In genomic region chr5:154445422-154446182, GRCh38 we compare ENCODE assay signal across 8 cellular contexts. TPM values are rescaled to one million over a fixed set of nuclear protein-coding genes. Genes with fewer than 3 reads are reported as not detected.
DNase-seq lines count a peak whose midpoint lies in the region; ATAC-seq and TF ChIP-seq lines count a peak whose summit lies in the region.

Gene SAP30L, plus strand, starts transcription at chr5:154445997. Its CDS starts 608 bp downstream, at chr5:154446605.

- ATAC-seq in GM21529 (IDR thresholded peaks at IDR 0.05; ENCODE audit: unreplicated experiment) (peak; percentile 92), IMR-90 (ENCODE audit: low read depth) (peak; percentile 93), mucosa of descending colon (peak; percentile 98)

- TF ChIP-seq CTCF in IMR-90 (conservative IDR thresholded peaks at IDR 0.05; ENCODE audit: low read depth, low read length) (no peak), epithelial cell of esophagus (IDR thresholded peaks at IDR 0.05; ENCODE audit: insufficient read depth, low read depth, low read length, missing control alignments) (no peak), mucosa of descending colon (IDR thresholded peaks at IDR 0.05) (no peak)

- H2BK15ac ChIP-seq in IMR-90 (ENCODE audit: low read depth, low read length), result 0 out of 3 replicates have a peak within 1 kb of the TSS, but pooled peaks have one; percentile 38

- in situ Hi-C loops in IMR-90 (cut with MboI; ENCODE audit: low sequenced_read_pairs), result no loop called here

- H3K4me1 ChIP-seq in IMR-90 (ENCODE audit: control insufficient read depth, insufficient read depth, low read length) (peaks cover 7% of the 10 kb centered on the region), mucosa of descending colon (ENCODE audit: low read depth) (no peaks in the 10 kb centered on the region)

- CTCF ChIA-PET in IMR-90 (lab: Yijun Ruan, JAX), result no interaction called here

- peak within 1 kb of the TSS; percentile 86 for H2BK5ac ChIP-seq in IMR-90 (ENCODE audit: low read depth, low read length, poor library complexity, severe bottlenecking)

- H2AK5ac ChIP-seq in IMR-90 (ENCODE audit: low read depth, low read length), result peak within 1 kb of the TSS; percentile 37

- no peak within 1 kb of the TSS for H2BK20ac ChIP-seq in IMR-90 (ENCODE audit: low read depth, low read length)

- peak within 1 kb of the TSS; percentile 100 for H2AFZ ChIP-seq in IMR-90 (replicated peaks; ENCODE audit: low read length, poor library complexity)

- H3K9me1 ChIP-seq in IMR-90 (ENCODE audit: insufficient read depth, low read length), result peaks cover 8% of the 10 kb centered on the region

- H3K9ac ChIP-seq in IMR-90 (ENCODE audit: low read depth, low read length), result peak within 1 kb of the TSS; percentile 90

- peak within 1 kb of the TSS; percentile 89 for H3K14ac ChIP-seq in IMR-90 (replicated peaks; ENCODE audit: low read depth, low read length)

- no peak for TF ChIP-seq RAD21 in IMR-90 (IDR thresholded peaks at IDR 0.05; ENCODE audit: low read length)

- H4K8ac ChIP-seq in IMR-90 (ENCODE audit: low read depth in 2 of 2, low read length in 2 of 2), result peak within 1 kb of the TSS; percentile 74 to 94

- peak within 1 kb of the TSS; percentile 93 for H3K23ac ChIP-seq in IMR-90 (ENCODE audit: low read depth, low read length)

- POLR2A ChIA-PET in IMR-90 (lab: Charles Lee; ENCODE audit: unreplicated experiment), result no interaction called here

- H3K27ac ChIP-seq in IMR-90 (ENCODE audit: insufficient read depth, low read length), result peak within 1 kb of the TSS; percentile 84

- WGBS in IMR-90 (ENCODE audit: extremely low coverage in 2 of 2, insufficient read length in 1 of 2), 2 experiments, result 0% methylated on average over 35 of the region's 69 CpGs; no CpG with 5 or more reads in 1 of the 2 experiments

- DNase-seq in DMS153 (lab: John Stamatoyannopoulos, UW) (peak; percentile 41), IMR-90 (peak; percentile 89), OCI-M2 (lab: John Stamatoyannopoulos, UW; ENCODE audit: unreplicated experiment) (peak; percentile 14), activated T-cell treated with anti-CD3 and anti-CD28 coated beads for 4 hours (peak; percentile 93), epithelial cell of esophagus (ENCODE audit: low read depth) (peak; percentile 94), mucosa of descending colon (peak; percentile 96 to 99 (median 98))
- peak; percentile 80 to 86 for DNase-seq in stimulated activated CD8-positive, alpha-beta memory T cell treated with anti-CD3 and anti-CD28 coated beads, Interleukin-4, amount 100 ng/mL, for 1 hour (ENCODE audit: low read depth in 2 of 2, low spot score in 1 of 2)

- BruUV-seq in IMR-90 (replicated peaks; lab: Mats Ljungman, UMichigan), result no TSS peak

- H3K4me3 ChIP-seq in IMR-90 (ENCODE audit: insufficient read depth, low read depth, low read length), result peak within 1 kb of the TSS; percentile 97
- peak within 1 kb of the TSS; percentile 97 for H3K4me3 ChIP-seq in epithelial cell of esophagus (ENCODE audit: low read length)
- peak within 1 kb of the TSS; percentile 96 for H3K4me3 ChIP-seq in mucosa of descending colon

- H4K20me1 ChIP-seq in IMR-90 (ENCODE audit: insufficient read depth, low read length), result peaks cover 31% of the 10 kb centered on the region

- H3K79me1 ChIP-seq in IMR-90 (ENCODE audit: low read depth in 1 of 2, low read length in 2 of 2), result peaks cover 23 to 41% of the 10 kb centered on the region in 2 experiments

- peaks cover 6% of the 10 kb centered on the region for H3K36me3 ChIP-seq in IMR-90 (ENCODE audit: control insufficient read depth, insufficient read depth, low read length)
- no peaks in the 10 kb centered on the region for H3K36me3 ChIP-seq in mucosa of descending colon (ENCODE audit: low read depth)

- H3K9me3 ChIP-seq in IMR-90 (ENCODE audit: control insufficient read depth, insufficient read depth, low read length) (no peaks in the 10 kb centered on the region), mucosa of descending colon (no peaks in the 10 kb centered on the region)

- dilution Hi-C loops in IMR-90 (cut with HindIII; ENCODE audit: low sequenced_read_pairs, unreplicated experiment), result no loop called here

- peak within 1 kb of the TSS; percentile 95 for H3K4me2 ChIP-seq in IMR-90 (ENCODE audit: low read depth, low read length)

- H3K4ac ChIP-seq in IMR-90 (ENCODE audit: low read depth, low read length), result peak within 1 kb of the TSS; percentile 94

- peak within 1 kb of the TSS; percentile 69 for H4K5ac ChIP-seq in IMR-90 (ENCODE audit: low read depth, low read length)

- peak within 1 kb of the TSS; percentile 77 for H3K56ac ChIP-seq in IMR-90 (ENCODE audit: extremely low read depth, insufficient read depth, low read length)

- peak within 1 kb of the TSS; percentile 77 for H3K18ac ChIP-seq in IMR-90 (ENCODE audit: low read depth, low read length)

- peak within 1 kb of the TSS; percentile 28; the same call in 1 of the 2 replicates for H2BK120ac ChIP-seq in IMR-90 (ENCODE audit: low read depth, low read length)

- peak within 1 kb of the TSS; percentile 93 for H4K91ac ChIP-seq in IMR-90 (ENCODE audit: insufficient read depth, low read depth, low read length)

- TF ChIP-seq POLR2A in IMR-90 (IDR thresholded peaks at IDR 0.05; ENCODE audit: low read depth, low read length), result peak; percentile 54; the same call in 1 of the 2 replicates

- intact Hi-C loops in IMR-90 (cut with micrococcal nuclease), result loop anchor here (2.0 to 5.0 kb wide), 2 partner anchors 249 to 492 kb away; partner anchors contain the start of gene GEMIN5
- intact Hi-C loops in mucosa of descending colon (cut with DNase I, micrococcal nuclease), result no loop called here

- peak within 1 kb of the TSS; percentile 93 for H2AK9ac ChIP-seq in IMR-90 (replicated peaks; ENCODE audit: low read depth, low read length, poor library complexity)

- H3K27me3 ChIP-seq in IMR-90 (ENCODE audit: control insufficient read depth, insufficient read depth, low read length), result no peaks in the 10 kb centered on the region

TF ChIP-seq in IMR-90, 13 proteins besides CTCF, POLR2A, EP300 and RAD21:
- TF ChIP-seq CHD1 (IDR thresholded peaks at IDR 0.05; ENCODE audit: low read depth, low read length) (no peak), MAZ (IDR thresholded peaks at IDR 0.05; ENCODE audit: borderline replicate concordance, low read depth, low read length) (peak; percentile 90), USF2 (IDR thresholded peaks at IDR 0.05; ENCODE audit: low read depth, low read length) (peak; percentile 46; the same call in 1 of the 2 replicates), NFE2L2 (IDR thresholded peaks at IDR 0.05; ENCODE audit: low read depth, low read length) (no peak), BHLHE40 (IDR thresholded peaks at IDR 0.05; ENCODE audit: low read depth, low read length) (no peak), SMC3 (IDR thresholded peaks at IDR 0.05; ENCODE audit: low read depth, low read length) (no peak), MXI1 (IDR thresholded peaks at IDR 0.05; ENCODE audit: borderline replicate concordance, low read depth, low read length) (no peak), RCOR1 (IDR thresholded peaks at IDR 0.05; ENCODE audit: insufficient replicate concordance, low read length) (no peak), MAFK (IDR thresholded peaks at IDR 0.05; ENCODE audit: low read depth, low read length) (no peak), CEBPB (IDR thresholded peaks at IDR 0.05; ENCODE audit: low read depth, low read length) (no peak), ELK1 (IDR thresholded peaks at IDR 0.05; ENCODE audit: borderline replicate concordance, low read depth, low read length) (no peak), RFX5 (IDR thresholded peaks at IDR 0.05; ENCODE audit: low read depth, low read length) (no peak), FOS (IDR thresholded peaks at IDR 0.05; ENCODE audit: low read depth, low read length) (peak; percentile 61; the same call in 1 of the 2 replicates)

RNA-seq across cellular contexts. Expression of gene SAP30L, which starts in this region (rescaled TPM):
- 9.7 and 13.1 TPM in 2 replicates for total RNA-seq in IMR-90 (2012; rRNA removed)
- polyA plus RNA-seq in IMR-90 (2012; rRNA removed), result 17.6 and 21.3 TPM in 2 replicates
- 10.6 and 11.4 TPM in 2 replicates for polyA plus RNA-seq in IMR-90 (2012; cell fraction: cytosol; rRNA removed)
- polyA plus RNA-seq in IMR-90 (2012; cell fraction: nucleus; rRNA removed; ENCODE audit: low replicate concordance), result 9.1 and 28.3 TPM in 2 replicates
- total RNA-seq in mucosa of descending colon, result 10 to 100 TPM; 55.0 to 65.6 (median 63.5) TPM

Comparison
In these comparisons a context has a peak if more than half of its experiments do, and no peak if none do; other contexts are left out.
1. Peak in every context shown above with its lines: DNase-seq, ATAC-seq, H3K4me3 ChIP-seq and H3K27ac ChIP-seq.
2. DNase-seq: peak in every context shown above with its lines; median percentile 98 in mucosa of descending colon; 94 in epithelial cell of esophagus; 93 in activated T-cell treated with anti-CD3 and anti-CD28 coated beads for 4 hours; 89 in IMR-90; 83 in stimulated activated CD8-positive, alpha-beta memory T cell treated with anti-CD3 and anti-CD28 coated beads, Interleukin-4, amount 100 ng/mL, for 1 hour; 41 in DMS153; 14 in OCI-M2.